ENCODE assay signal across 9 cellular contexts in genomic region chr9:72315510-72316287, GRCh38. TPM values are rescaled to one million over a fixed set of nuclear protein-coding genes. Genes with fewer than 3 reads are reported as not detected.
A peak's percentile ranks its signal among the peaks of the same experiment; 100 is the strongest.
DNase-seq lines count a peak whose midpoint lies in the region; ATAC-seq and TF ChIP-seq lines count a peak whose summit lies in the region.
"Had no signal": no experiment of that assay in that cellular context is flagged by ENCODE, and none has a peak within 500 bp of the region (broad histone marks: within the 10 kb centered on the region; RNA-seq: fewer than 3 reads in every experiment).

No MANE protein-coding gene starts in this region.

- no peaks in the 10 kb centered on the region for H3K9me3 ChIP-seq in hepatocyte (ENCODE audit: low read depth)

- WGBS in hepatocyte (ENCODE audit: low lambda C conversion rate, missing lambda C conversion rate) = 15% methylated on average over 9 of the region's 9 CpGs

- H3K27me3 Mint-ChIP-seq in stimulated activated memory B cell treated with anti-CD40 and anti-IgM and Interleukin-4, amounts not matched to agents 10 μg/mL and 1 μg/mL and 100 μg/mL, for 72 hours = no peaks in the 10 kb centered on the region

- peak overlapping the region; percentile 67 for H3K4me2 ChIP-seq in hepatocyte

- H3K27me3 ChIP-seq in hepatocyte = no peaks in the 10 kb centered on the region

- H3K27ac Mint-ChIP-seq in stimulated activated memory B cell treated with anti-CD40 and anti-IgM and Interleukin-4, amounts not matched to agents 10 μg/mL and 1 μg/mL and 100 μg/mL, for 72 hours = peak overlapping the region; percentile 66

- no peaks in the 10 kb centered on the region for H3K9me2 ChIP-seq in hepatocyte (replicated peaks; ENCODE audit: insufficient read depth)

- no peak overlapping the region for H3K4me3 Mint-ChIP-seq in stimulated activated memory B cell treated with anti-CD40 and anti-IgM and Interleukin-4, amounts not matched to agents 10 μg/mL and 1 μg/mL and 100 μg/mL, for 72 hours

- no peaks in the 10 kb centered on the region for H3K36me3 ChIP-seq in hepatocyte (replicated peaks; ENCODE audit: insufficient read depth, low read depth)

- DNase-seq in NCI-H510A treated with DMSO at 0.1 percent for 48 hours (lab: John Stamatoyannopoulos, UW) (peak; percentile 58), NCI-H510A (lab: John Stamatoyannopoulos, UW) (no peak), hepatocyte (ENCODE audit: low spot score) (peak; percentile 45), NCI-H774 (lab: John Stamatoyannopoulos, UW) (no peak)
- DNase-seq: DND-41 had no signal

- H3K9me3 Mint-ChIP-seq in stimulated activated memory B cell treated with anti-CD40 and anti-IgM and Interleukin-4, amounts not matched to agents 10 μg/mL and 1 μg/mL and 100 μg/mL, for 72 hours = no peaks in the 10 kb centered on the region

- H3K27ac ChIP-seq in VCaP = peak overlapping the region; percentile 71
- H3K27ac ChIP-seq in hepatocyte = peak overlapping the region; percentile 52

- no peaks in the 10 kb centered on the region for H3K36me3 Mint-ChIP-seq in stimulated activated memory B cell treated with anti-CD40 and anti-IgM and Interleukin-4, amounts not matched to agents 10 μg/mL and 1 μg/mL and 100 μg/mL, for 72 hours

- TF ChIP-seq CTCF in VCaP (conservative IDR thresholded peaks at IDR 0.05) = no peak
- no peak for TF ChIP-seq CTCF in hepatocyte (IDR thresholded peaks at IDR 0.05; ENCODE audit: poor library complexity)

- H4K20me1 ChIP-seq in hepatocyte (ENCODE audit: insufficient read depth, poor library complexity, severe bottlenecking) = no peaks in the 10 kb centered on the region

- peaks cover 28% of the 10 kb centered on the region for H3K4me1 ChIP-seq in hepatocyte (ENCODE audit: insufficient read depth)

- H3K4me1 Mint-ChIP-seq in stimulated activated memory B cell treated with anti-CD40 and anti-IgM and Interleukin-4, amounts not matched to agents 10 μg/mL and 1 μg/mL and 100 μg/mL, for 72 hours = peaks cover 13% of the 10 kb centered on the region

- H2AFZ ChIP-seq in hepatocyte = no peak overlapping the region

- H3K4me3 ChIP-seq in hepatocyte = no peak overlapping the region

- H3K79me2 ChIP-seq in hepatocyte = no peaks in the 10 kb centered on the region

- ATAC-seq in stimulated activated memory B cell treated with anti-CD40 and anti-IgM and Interleukin-4, amounts not matched to agents 10 μg/mL and 1 μg/mL and 100 μg/mL, for 72 hours = no peak
- ATAC-seq in HG02678 (IDR thresholded peaks at IDR 0.05; ENCODE audit: unreplicated experiment) (no peak), GM19324 (IDR thresholded peaks at IDR 0.05; ENCODE audit: low FRiP score, unreplicated experiment) (no peak)

RNA-seq across cellular contexts. Expression of gene ZFAND5, which starts 49.3 kb away (rescaled TPM):
- 212 and 288 TPM in 2 replicates for total RNA-seq in hepatocyte
- 188 and 208 TPM in 2 replicates for polyA plus RNA-seq in hepatocyte

Comparison
In these comparisons a context has a peak if more than half of its experiments do, and no peak if none do; other contexts are left out.
1. DNase-seq: peak in NCI-H510A treated with DMSO at 0.1 percent for 48 hours (single experiment) and hepatocyte (single experiment); none in NCI-H510A (single experiment) and NCI-H774 (single experiment).